In the genomic region with DNA sequence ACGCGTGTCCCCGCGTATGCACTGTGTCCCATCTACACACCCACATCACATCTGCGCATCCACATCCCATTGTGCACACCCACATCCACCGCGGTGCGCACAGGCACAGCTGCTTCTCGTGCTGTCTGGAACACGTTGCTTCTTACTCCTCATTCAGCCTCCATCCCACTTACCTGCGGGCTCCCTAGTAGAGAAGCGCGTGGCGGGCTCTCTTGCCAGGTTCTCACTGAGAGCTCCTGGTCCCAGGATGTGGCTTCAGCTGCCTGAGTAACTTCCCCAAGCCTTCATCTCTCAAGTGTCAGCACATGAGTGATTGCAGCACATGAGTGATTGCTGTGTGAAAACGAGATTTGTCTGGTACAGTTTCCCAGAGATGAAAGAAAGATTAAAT, we compare ENCODE assay signal across 17 cellular contexts.
DNase-seq lines count a peak whose midpoint lies in the region; ATAC-seq, FAIRE-seq and TF ChIP-seq lines count a peak whose summit lies in the region.
"Had no signal": no experiment of that assay in that cellular context is flagged by ENCODE, and none has a peak within 500 bp of the region (broad histone marks: within the 10 kb centered on the region; RNA-seq: fewer than 3 reads in every experiment).

No MANE protein-coding gene starts in this region.

- intact Hi-C loops in activated naive CD4-positive, alpha-beta T cell treated with anti-CD3 and anti-CD28 coated beads for 36 hours (cut with micrococcal nuclease): no loop called here
- intact Hi-C loops in K562 (cut with micrococcal nuclease): no loop called here

- H3K4me2 ChIP-seq in K562 (ENCODE audit: insufficient read depth, low read length): no peak overlapping the region

- POLR2A ChIA-PET in K562 (lab: Yijun Ruan, JAX): no interaction called here

- H3K9ac ChIP-seq in K562 (ENCODE audit: insufficient read depth in 1 of 2, low read depth in 2 of 2, low read length in 2 of 2): peak overlapping the region in 1 of 2 experiments; percentile 72; a peak in 2 of 4 replicates

- no peak overlapping the region for H2AFZ ChIP-seq in K562 (ENCODE audit: low read depth, low read length)

- TF ChIP-seq RAD21 in K562 (CRISPR knock-in tag; conservative IDR thresholded peaks at IDR 0.05 in 1 of 2, IDR thresholded peaks at IDR 0.05 in 1 of 2): no peak

- peak in 1 of 2 donors; percentile 44 for DNase-seq in activated naive CD4-positive, alpha-beta T cell treated with anti-CD3 and anti-CD28 coated beads, Interleukin-2, amount 50 U/mL, for 72 hours (ENCODE audit: low spot score in 2 of 2)
- DNase-seq in activated naive CD4-positive, alpha-beta T cell treated with anti-CD3 and anti-CD28 coated beads for 36 hours: no peak
- no peak for DNase-seq in K562 (ENCODE audit: extremely low read depth in 1 of 4, low spot score in 3 of 4)
- DNase-seq in ureter (ENCODE audit: low spot score): peak; percentile 19
- DNase-seq in SKM-1 (lab: John Stamatoyannopoulos, UW; ENCODE audit: unreplicated experiment): no peak
- no peak for DNase-seq in HK-2 (ENCODE audit: unreplicated experiment)
- no peak for DNase-seq in chondrocyte (ENCODE audit: low spot score)
- DNase-seq: activated CD4-positive, alpha-beta T cell treated with anti-CD3 and anti-CD28 coated beads, Interleukin-2, amount 50 U/mL, for 48 hours; cerebellar nuclear complex; mesenchymal stem cell; NCI-H1436 treated with DMSO at 0.1 percent for 48 hours; NCI-H510A; SJCRH30; small intestine had no signal

- ATAC-seq in activated naive CD4-positive, alpha-beta T cell treated with anti-CD3 and anti-CD28 coated beads, Interleukin-2, amount 50 U/mL, for 72 hours: peak; percentile 65 to 69
- ATAC-seq in HG03175 (IDR thresholded peaks at IDR 0.05; ENCODE audit: unreplicated experiment) (peak; percentile 63), K562 (no peak)

- H3K4me1 ChIP-seq in K562 (replicated peaks in 1 of 2; ENCODE audit: control insufficient read depth in 2 of 2, insufficient read depth in 2 of 2, low read length in 2 of 2): peaks cover 0 to 3% of the 10 kb centered on the region in 2 experiments; a peak in 1 of 5 replicates
- H3K4me1 ChIP-seq: SJCRH30 had no signal

- TF ChIP-seq EP300 in K562 (IDR thresholded peaks at IDR 0.05; ENCODE audit: low read length): no peak

- no peaks in the 10 kb centered on the region for H3K9me3 Mint-ChIP-seq in activated naive CD4-positive, alpha-beta T cell treated with anti-CD3 and anti-CD28 coated beads, Interleukin-2, amount 50 U/mL, for 72 hours
- no peaks in the 10 kb centered on the region for H3K9me3 Mint-ChIP-seq in activated naive CD4-positive, alpha-beta T cell treated with anti-CD3 and anti-CD28 coated beads for 36 hours
- H3K9me3 Mint-ChIP-seq in chondrocyte (ENCODE audit: low read depth): no peaks in the 10 kb centered on the region

- no peak overlapping the region for H3K27ac ChIP-seq in K562 (ENCODE audit: extremely low read depth, low read depth, low read length)
- H3K27ac ChIP-seq: SJCRH30 had no signal

- peaks cover 0 to 6% of the 10 kb centered on the region in 2 donors for H3K36me3 Mint-ChIP-seq in activated naive CD4-positive, alpha-beta T cell treated with anti-CD3 and anti-CD28 coated beads, Interleukin-2, amount 50 U/mL, for 72 hours
- H3K36me3 Mint-ChIP-seq in activated naive CD4-positive, alpha-beta T cell treated with anti-CD3 and anti-CD28 coated beads for 36 hours (ENCODE audit: low read depth): peaks cover 26% of the 10 kb centered on the region
- H3K36me3 Mint-ChIP-seq in chondrocyte (ENCODE audit: low read depth): peaks cover 42% of the 10 kb centered on the region

- H3K27ac Mint-ChIP-seq in activated naive CD4-positive, alpha-beta T cell treated with anti-CD3 and anti-CD28 coated beads, Interleukin-2, amount 50 U/mL, for 72 hours: no peak overlapping the region
- no peak overlapping the region for H3K27ac Mint-ChIP-seq in activated naive CD4-positive, alpha-beta T cell treated with anti-CD3 and anti-CD28 coated beads for 36 hours
- H3K27ac Mint-ChIP-seq in chondrocyte (ENCODE audit: unreplicated experiment): no peak overlapping the region

- TF ChIP-seq CTCF in K562 (IDR thresholded peaks at IDR 0.05 in 2 of 3, conservative IDR thresholded peaks at IDR 0.05 in 1 of 3; ENCODE audit: insufficient read depth in 2 of 3, low read depth in 1 of 3, low read length in 3 of 3) (no peak), chondrocyte (IDR thresholded peaks at IDR 0.05) (no peak)

- H3K36me3 ChIP-seq in K562 (ENCODE audit: control insufficient read depth, insufficient read depth, low read length): peaks cover 91% of the 10 kb centered on the region

- no peaks in the 10 kb centered on the region for H3K9me3 ChIP-seq in K562 (replicated peaks; ENCODE audit: control insufficient read depth, insufficient read depth, low read depth, low read length)
- H3K9me3 ChIP-seq: SJCRH30 had no signal

- H3K27me3 Mint-ChIP-seq in activated naive CD4-positive, alpha-beta T cell treated with anti-CD3 and anti-CD28 coated beads for 36 hours (ENCODE audit: low read depth): no peaks in the 10 kb centered on the region
- H3K27me3 Mint-ChIP-seq in chondrocyte (ENCODE audit: low read depth): no peaks in the 10 kb centered on the region

- no peaks in the 10 kb centered on the region for H3K27me3 ChIP-seq in K562 (ENCODE audit: control insufficient read depth in 2 of 2, insufficient read depth in 2 of 2, low read length in 2 of 2)
- H3K27me3 ChIP-seq: SJCRH30 had no signal

- peaks cover 3% of the 10 kb centered on the region for H3K4me1 Mint-ChIP-seq in activated naive CD4-positive, alpha-beta T cell treated with anti-CD3 and anti-CD28 coated beads for 36 hours (ENCODE audit: low read depth)
- peaks cover 6% of the 10 kb centered on the region for H3K4me1 Mint-ChIP-seq in chondrocyte (ENCODE audit: low read depth)

- H3K4me3 ChIP-seq in K562: no peak overlapping the region
- H3K4me3 ChIP-seq: SJCRH30 had no signal

- no TSS peak for BruUV-seq in K562 (replicated peaks; lab: Mats Ljungman, UMichigan)

- 92% methylated on average over 15 of the region's 15 CpGs for WGBS in K562 (ENCODE audit: insufficient coverage, low coverage, missing lambda C conversion rate)

- in situ Hi-C loops in K562 (cut with MboI): no loop called here

- no peak for FAIRE-seq in K562 (lab: Jason Lieb, UNC)
- FAIRE-seq: frontal cortex, G401.6, small intestine had no signal

- no peaks in the 10 kb centered on the region for H3K9me1 ChIP-seq in K562 (ENCODE audit: control insufficient read depth, insufficient read depth, low read length)

- CTCF ChIA-PET in activated naive CD4-positive, alpha-beta T cell treated with anti-CD3 and anti-CD28 coated beads for 36 hours (lab: Charles Lee): no interaction called here
- CTCF ChIA-PET in K562 (lab: Yijun Ruan, JAX; ENCODE audit: low intra/inter-chr PET ratio): no interaction called here

- TF ChIP-seq POLR2A in K562 (conservative IDR thresholded peaks at IDR 0.05): no peak

- no peaks in the 10 kb centered on the region for H3K79me2 ChIP-seq in K562 (ENCODE audit: control insufficient read depth, insufficient read depth, low read length)

- no peak overlapping the region for H3K4me3 Mint-ChIP-seq in activated naive CD4-positive, alpha-beta T cell treated with anti-CD3 and anti-CD28 coated beads for 36 hours
- H3K4me3 Mint-ChIP-seq in chondrocyte (ENCODE audit: unreplicated experiment): no peak overlapping the region

- no peaks in the 10 kb centered on the region for H4K20me1 ChIP-seq in K562 (replicated peaks; ENCODE audit: control insufficient read depth, insufficient read depth, low read length)

TF ChIP-seq in K562, 482 proteins besides CTCF, POLR2A, EP300 and RAD21:
- TF ChIP-seq ZNF436 (CRISPR knock-in tag; IDR thresholded peaks at IDR 0.05): no peak
- TF ChIP-seq ZNF174 (CRISPR knock-in tag; IDR thresholded peaks at IDR 0.05): no peak
- no peak for TF ChIP-seq GATAD2B (IDR thresholded peaks at IDR 0.05; ENCODE audit: borderline replicate concordance)
- peak; percentile 33 for TF ChIP-seq MEIS2 (IDR thresholded peaks at IDR 0.05; ENCODE audit: partially characterized antibody)
- TF ChIP-seq SRF (CRISPR knock-in tag; IDR thresholded peaks at IDR 0.05): no peak
- no peak for TF ChIP-seq PCBP1 (IDR thresholded peaks at IDR 0.05; ENCODE audit: low read depth, low read length, poor library complexity, severe bottlenecking)
